ENCODE assay signal across 18 cellular contexts in the genomic region with DNA sequence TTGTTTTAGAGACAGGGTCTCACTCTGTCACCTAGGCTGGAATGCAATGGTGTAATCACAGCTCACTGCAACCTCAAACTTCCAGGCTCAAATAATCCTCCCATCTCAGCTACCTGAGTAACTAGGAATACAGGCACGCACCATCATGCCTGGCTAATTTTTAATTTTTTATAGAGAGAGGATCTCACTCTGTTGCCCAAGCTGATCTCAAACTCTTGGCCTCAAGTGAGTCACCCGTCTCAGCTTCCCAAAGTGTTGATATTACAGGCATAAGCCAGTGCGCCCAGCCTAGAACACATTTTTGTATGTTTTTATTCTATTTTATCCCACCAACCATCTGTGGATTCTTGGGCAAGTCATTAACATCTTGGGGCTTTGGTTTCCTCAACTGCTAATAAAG.
DNase-seq lines count a peak whose midpoint lies in the region; ATAC-seq and TF ChIP-seq lines count a peak whose summit lies in the region.
"Had no signal": no experiment of that assay in that cellular context is flagged by ENCODE, and none has a peak within 500 bp of the region (broad histone marks: within the 10 kb centered on the region; RNA-seq: fewer than 3 reads in every experiment).

No MANE protein-coding gene starts in this region.

- H2BK15ac ChIP-seq in IMR-90 (ENCODE audit: low read depth, low read length), result no peak overlapping the region

- peak overlapping the region; percentile 7 for H2BK5ac ChIP-seq in IMR-90 (ENCODE audit: low read depth, low read length, poor library complexity, severe bottlenecking)

- no peak overlapping the region for H2AK9ac ChIP-seq in IMR-90 (replicated peaks; ENCODE audit: low read depth, low read length, poor library complexity)

- H3K9ac ChIP-seq in IMR-90 (ENCODE audit: low read depth, low read length), result no peak overlapping the region
- H3K9ac ChIP-seq: BLaER1 treated with 17β-estradiol and CSF1 and Interleukin-3, amounts not matched to agents 10 nM and 100 nM had no signal

- 0 out of 2 replicates have a peak overlapping the region, but pooled peaks have one; percentile 38 for H3K4ac ChIP-seq in IMR-90 (ENCODE audit: low read depth, low read length)

- H3K14ac ChIP-seq in IMR-90 (replicated peaks; ENCODE audit: low read depth, low read length), result no peak overlapping the region

- H3K23ac ChIP-seq in IMR-90 (ENCODE audit: low read depth, low read length), result no peak overlapping the region

- TF ChIP-seq POLR2A in IMR-90 (IDR thresholded peaks at IDR 0.05; ENCODE audit: low read depth, low read length), result no peak

- H3K79me1 ChIP-seq in IMR-90 (ENCODE audit: low read depth in 1 of 2, low read length in 2 of 2), result peaks cover 0 to 40% of the 10 kb centered on the region in 2 experiments; a peak in 2 of 4 replicates

- H4K20me1 ChIP-seq in IMR-90 (ENCODE audit: insufficient read depth, low read length) (no peaks in the 10 kb centered on the region), osteoblast (ENCODE audit: insufficient read depth, low read length) (no peaks in the 10 kb centered on the region)
- H4K20me1 ChIP-seq: BLaER1 treated with 17β-estradiol and CSF1 and Interleukin-3, amounts not matched to agents 10 nM and 100 nM had no signal

- H2AFZ ChIP-seq in IMR-90 (replicated peaks; ENCODE audit: low read length, poor library complexity) (no peak overlapping the region), osteoblast (ENCODE audit: low read length) (no peak overlapping the region)

- no peak for TF ChIP-seq RAD21 in IMR-90 (IDR thresholded peaks at IDR 0.05; ENCODE audit: low read length)

- H3K4me2 ChIP-seq in IMR-90 (ENCODE audit: low read depth, low read length) (no peak overlapping the region), osteoblast (ENCODE audit: insufficient read depth, low read length) (no peak overlapping the region)
- H3K4me2 ChIP-seq: BLaER1 treated with 17β-estradiol and CSF1 and Interleukin-3, amounts not matched to agents 10 nM and 100 nM had no signal

- no peaks in the 10 kb centered on the region for H3K27me3 ChIP-seq in IMR-90 (ENCODE audit: control insufficient read depth, insufficient read depth, low read length)
- H3K27me3 ChIP-seq in kidney epithelial cell (ENCODE audit: control insufficient read depth, insufficient read depth, low read length), result no peaks in the 10 kb centered on the region
- H3K27me3 ChIP-seq in osteoblast (ENCODE audit: insufficient read depth, low read length), result no peaks in the 10 kb centered on the region
- H3K27me3 ChIP-seq: BLaER1 treated with 17β-estradiol and CSF1 and Interleukin-3, amounts not matched to agents 10 nM and 100 nM; SJSA1 had no signal

- H3K4me3 ChIP-seq in IMR-90 (ENCODE audit: insufficient read depth, low read depth, low read length), result no peak overlapping the region
- H3K4me3 ChIP-seq in epithelial cell of esophagus (ENCODE audit: low read length), result no peak overlapping the region
- no peak overlapping the region for H3K4me3 ChIP-seq in kidney epithelial cell (ENCODE audit: low read depth, low read length)
- H3K4me3 ChIP-seq in osteoblast (ENCODE audit: insufficient read depth, low read length), result no peak overlapping the region
- H3K4me3 ChIP-seq: BLaER1 treated with 17β-estradiol and CSF1 and Interleukin-3, amounts not matched to agents 10 nM and 100 nM; SJSA1 had no signal

- H3K27ac ChIP-seq in IMR-90 (ENCODE audit: insufficient read depth, low read length) (no peak overlapping the region), osteoblast (ENCODE audit: low read depth, low read length) (no peak overlapping the region)
- H3K27ac ChIP-seq: BLaER1 treated with 17β-estradiol and CSF1 and Interleukin-3, amounts not matched to agents 10 nM and 100 nM; HL-60; SJSA1 had no signal

- no peak for ATAC-seq in IMR-90 (ENCODE audit: low read depth)
- no peak for ATAC-seq in HG03039 (IDR thresholded peaks at IDR 0.05; ENCODE audit: unreplicated experiment)
- no peak for ATAC-seq in GM21423 (IDR thresholded peaks at IDR 0.05; ENCODE audit: unreplicated experiment)
- ATAC-seq: PC-3 had no signal

- intact Hi-C loops in IMR-90 (cut with micrococcal nuclease), result no loop called here

- H4K8ac ChIP-seq in IMR-90 (ENCODE audit: low read depth in 2 of 2, low read length in 2 of 2), result no peak overlapping the region

- TF ChIP-seq CTCF in IMR-90 (conservative IDR thresholded peaks at IDR 0.05; ENCODE audit: low read depth, low read length), result no peak
- TF ChIP-seq CTCF in epithelial cell of esophagus (IDR thresholded peaks at IDR 0.05; ENCODE audit: insufficient read depth, low read depth, low read length, missing control alignments), result no peak
- TF ChIP-seq CTCF in kidney epithelial cell (IDR thresholded peaks at IDR 0.05; ENCODE audit: insufficient read depth, low read length, poor library complexity, severe bottlenecking), result no peak
- TF ChIP-seq CTCF in osteoblast (IDR thresholded peaks at IDR 0.05; ENCODE audit: extremely low read depth, low read depth, low read length), result no peak

- dilution Hi-C loops in IMR-90 (cut with HindIII; ENCODE audit: low sequenced_read_pairs, unreplicated experiment), result no loop called here

- H3K18ac ChIP-seq in IMR-90 (ENCODE audit: low read depth, low read length), result no peak overlapping the region

- H3K79me2 ChIP-seq in osteoblast (ENCODE audit: insufficient read depth, low read length), result no peaks in the 10 kb centered on the region

- no peaks in the 10 kb centered on the region; the same call in 1 of the 2 replicates for H3K36me3 ChIP-seq in IMR-90 (ENCODE audit: control insufficient read depth, insufficient read depth, low read length)
- H3K36me3 ChIP-seq in kidney epithelial cell (ENCODE audit: control insufficient read depth, insufficient read depth, low read length), result no peaks in the 10 kb centered on the region
- no peaks in the 10 kb centered on the region for H3K36me3 ChIP-seq in osteoblast (ENCODE audit: insufficient read depth, low read length)
- H3K36me3 ChIP-seq: BLaER1 treated with 17β-estradiol and CSF1 and Interleukin-3, amounts not matched to agents 10 nM and 100 nM; SJSA1 had no signal

- H4K5ac ChIP-seq in IMR-90 (ENCODE audit: low read depth, low read length), result no peak overlapping the region

- peak; percentile 80 for DNase-seq in ACHN
- peak; percentile 66 for DNase-seq in IMR-90
- peak; percentile 14 for DNase-seq in epithelial cell of esophagus (ENCODE audit: low read depth)
- peak; percentile 76 for DNase-seq in kidney epithelial cell (ENCODE audit: low read depth)
- DNase-seq in osteoblast (ENCODE audit: insufficient read length, low spot score, missing footprints), result no peak
- DNase-seq in Kasumi-1 (lab: John Stamatoyannopoulos, UW), result no peak
- DNase-seq: CD8-positive, alpha-beta memory T cell; H7; NCI-H1436; NCI-H2029; NCI-H510A; NCI-H774; PC-3 had no signal

- CTCF ChIA-PET in IMR-90 (lab: Yijun Ruan, JAX), result no interaction called here

- H3K4me1 ChIP-seq in IMR-90 (ENCODE audit: control insufficient read depth, insufficient read depth, low read length) (peaks cover 14% of the 10 kb centered on the region), osteoblast (ENCODE audit: insufficient read depth, low read length) (peaks cover 8% of the 10 kb centered on the region)
- H3K4me1 ChIP-seq: SJSA1 had no signal

- no peak overlapping the region for H2BK20ac ChIP-seq in IMR-90 (ENCODE audit: low read depth, low read length)

- H2BK120ac ChIP-seq in IMR-90 (ENCODE audit: low read depth, low read length), result no peak overlapping the region

- BruUV-seq in IMR-90 (replicated peaks; lab: Mats Ljungman, UMichigan), result no TSS peak

- peaks cover 8% of the 10 kb centered on the region for H3K9me1 ChIP-seq in IMR-90 (ENCODE audit: insufficient read depth, low read length)

- no peak overlapping the region for H3K56ac ChIP-seq in IMR-90 (ENCODE audit: extremely low read depth, insufficient read depth, low read length)

- in situ Hi-C loops in ACHN (cut with HindIII; ENCODE audit: low pct_ligation_motif_present, low pct_unique_long_range_greater_than_20kb, low sequenced_read_pairs), result no loop called here
- in situ Hi-C loops in IMR-90 (cut with MboI; ENCODE audit: low sequenced_read_pairs), result no loop called here

- no peak overlapping the region for H4K91ac ChIP-seq in IMR-90 (ENCODE audit: insufficient read depth, low read depth, low read length)

- WGBS in IMR-90 (ENCODE audit: extremely low coverage in 2 of 2, insufficient read length in 1 of 2), 2 experiments, result no CpG with 5 or more reads among the region's 3 CpGs

- POLR2A ChIA-PET in IMR-90 (lab: Charles Lee; ENCODE audit: unreplicated experiment), result no interaction called here

- H3K9me3 ChIP-seq in IMR-90 (ENCODE audit: control insufficient read depth, insufficient read depth, low read length), result no peaks in the 10 kb centered on the region
- H3K9me3 ChIP-seq in osteoblast (ENCODE audit: low read depth, low read length), result no peaks in the 10 kb centered on the region
- H3K9me3 ChIP-seq: BLaER1 treated with 17β-estradiol and CSF1 and Interleukin-3, amounts not matched to agents 10 nM and 100 nM; SJSA1 had no signal

- H2AK5ac ChIP-seq in IMR-90 (ENCODE audit: low read depth, low read length), result no peak overlapping the region

TF ChIP-seq in IMR-90, 13 proteins besides CTCF, POLR2A, EP300 and RAD21:
- TF ChIP-seq, protein P1, sequence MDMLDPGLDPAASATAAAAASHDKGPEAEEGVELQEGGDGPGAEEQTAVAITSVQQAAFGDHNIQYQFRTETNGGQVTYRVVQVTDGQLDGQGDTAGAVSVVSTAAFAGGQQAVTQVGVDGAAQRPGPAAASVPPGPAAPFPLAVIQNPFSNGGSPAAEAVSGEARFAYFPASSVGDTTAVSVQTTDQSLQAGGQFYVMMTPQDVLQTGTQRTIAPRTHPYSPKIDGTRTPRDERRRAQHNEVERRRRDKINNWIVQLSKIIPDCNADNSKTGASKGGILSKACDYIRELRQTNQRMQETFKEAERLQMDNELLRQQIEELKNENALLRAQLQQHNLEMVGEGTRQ (IDR thresholded peaks at IDR 0.05; ENCODE audit: low read depth, low read length), result no peak
- TF ChIP-seq CEBPB (IDR thresholded peaks at IDR 0.05; ENCODE audit: low read depth, low read length), result 0 out of 2 replicates have a peak, but pooled peaks have one; percentile 2
- no peak for TF ChIP-seq RFX5 (IDR thresholded peaks at IDR 0.05; ENCODE audit: low read depth, low read length)

Comparison
In these comparisons a context has a peak if more than half of its experiments do, and no peak if none do; other contexts are left out.
1. DNase-seq: peak in ACHN (single experiment), IMR-90 (single experiment), epithelial cell of esophagus (single experiment) and kidney epithelial cell (single experiment); none in osteoblast (single experiment) and Kasumi-1 (0 of 2).